ENCODE assay signal across 1 cellular context in the genomic region with DNA sequence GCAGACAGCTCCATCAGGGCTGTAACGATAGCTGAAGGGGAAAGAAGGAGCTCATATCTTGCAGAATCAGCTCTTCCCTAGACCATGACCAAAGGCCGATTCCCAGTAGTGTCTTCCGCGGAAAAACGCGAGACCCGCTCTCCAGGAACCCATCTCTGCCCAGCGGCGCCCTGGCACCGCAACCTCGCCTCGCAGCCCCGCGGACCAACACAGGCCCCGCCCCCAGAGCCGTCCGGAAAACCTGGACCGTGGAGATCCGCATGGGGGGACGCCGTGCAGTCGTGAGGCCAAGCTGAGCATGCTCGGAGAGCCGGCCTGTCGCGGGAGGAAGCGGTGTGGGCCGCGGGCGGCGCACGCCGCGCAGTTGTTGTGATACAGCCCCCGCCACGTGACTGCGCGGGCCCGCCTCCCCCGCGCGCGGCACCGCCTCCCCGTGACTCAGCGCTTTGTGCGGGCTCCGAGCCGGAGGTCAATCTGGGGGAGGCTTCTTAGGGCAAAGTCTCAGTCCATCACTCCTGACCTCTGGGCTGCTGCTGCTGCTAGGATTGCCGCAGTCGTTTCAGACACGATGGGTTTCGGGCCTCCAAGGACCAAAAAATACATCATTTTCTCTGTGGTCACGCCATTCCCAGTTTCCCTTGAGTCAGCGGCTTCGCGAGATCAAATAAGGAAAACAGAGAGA.
TF ChIP-seq lines count a peak whose summit lies in the region.

No MANE protein-coding gene starts in this region.

TF ChIP-seq in K562, 482 proteins besides CTCF, POLR2A, EP300 and RAD21 (continued from another document and continues in another):
- TF ChIP-seq E2F1 (CRISPR knock-in tag; IDR thresholded peaks at IDR 0.05) (peak; percentile 20; the same call in 1 of the 2 replicates), MYC (IDR thresholded peaks at IDR 0.05; ENCODE audit: low read depth, low read length) (peak; percentile 93), MYC (CRISPR knock-in tag; IDR thresholded peaks at IDR 0.05; ENCODE audit: borderline replicate concordance, low read depth) (no peak), ZNF589 (CRISPR knock-in tag; IDR thresholded peaks at IDR 0.05; ENCODE audit: low read depth) (peak; percentile 44; the same call in 1 of the 2 replicates), ZBTB7A (IDR thresholded peaks at IDR 0.05; ENCODE audit: borderline replicate concordance, control insufficient read depth, low read depth, low read length) (no peak; the same call in 1 of the 2 replicates), FOXA3 (CRISPR knock-in tag; conservative IDR thresholded peaks at IDR 0.05 in 1 of 2, IDR thresholded peaks at IDR 0.05 in 1 of 2) (no peak), YBX1 (IDR thresholded peaks at IDR 0.05) (no peak), U2AF1 (optimal IDR thresholded peaks at IDR 0.05; ENCODE audit: low read depth, low read length) (no peak), ELF1 (tag; IDR thresholded peaks at IDR 0.05) (peak; percentile 26; the same call in 1 of the 2 replicates), HDGF (IDR thresholded peaks at IDR 0.05) (no peak), GATAD2B (IDR thresholded peaks at IDR 0.05; ENCODE audit: borderline replicate concordance) (no peak; the same call in 1 of the 2 replicates), PTRF (tag; IDR thresholded peaks at IDR 0.05) (no peak), ELK3 (CRISPR knock-in tag; IDR thresholded peaks at IDR 0.05) (no peak), NR4A1 (CRISPR knock-in tag; IDR thresholded peaks at IDR 0.05) (no peak), NR4A1 (tag; IDR thresholded peaks at IDR 0.05) (no peak), ZFP1 (CRISPR knock-in tag; IDR thresholded peaks at IDR 0.05) (no peak), NFXL1 (CRISPR knock-in tag; IDR thresholded peaks at IDR 0.05) (no peak), HOXB6 (CRISPR knock-in tag; IDR thresholded peaks at IDR 0.05; ENCODE audit: borderline replicate concordance) (no peak), NFE2L1 (tag; IDR thresholded peaks at IDR 0.05; ENCODE audit: borderline replicate concordance, low read depth) (peak; percentile 86), CBFB (CRISPR knock-in tag; IDR thresholded peaks at IDR 0.05) (0 out of 2 replicates have a peak, but pooled peaks have one; percentile 32), KDM1A (IDR thresholded peaks at IDR 0.05) (peak; percentile 99), ZNF511 (CRISPR knock-in tag; IDR thresholded peaks at IDR 0.05) (no peak; the same call in 1 of the 2 replicates), ZNF175 (CRISPR knock-in tag; IDR thresholded peaks at IDR 0.05; ENCODE audit: low read depth) (peak; percentile 51; the same call in 1 of the 2 replicates), KLF16 (IDR thresholded peaks at IDR 0.05) (peak; percentile 67; the same call in 1 of the 2 replicates), E2F3 (CRISPR knock-in tag; IDR thresholded peaks at IDR 0.05) (0 out of 2 replicates have a peak, but pooled peaks have one; percentile 28), SNIP1 (IDR thresholded peaks at IDR 0.05; ENCODE audit: low read depth) (no peak), HDAC2 (IDR thresholded peaks at IDR 0.05) (peak; percentile 78), FOXM1 (IDR thresholded peaks at IDR 0.05; ENCODE audit: low read depth) (peak; percentile 78), FOXM1 (CRISPR knock-in tag; IDR thresholded peaks at IDR 0.05; ENCODE audit: low read depth) (peak; percentile 50; the same call in 1 of the 2 replicates), MNT (conservative IDR thresholded peaks at IDR 0.05) (peak; percentile 100), ARNT (IDR thresholded peaks at IDR 0.05) (no peak), NR3C1 (CRISPR knock-in tag; IDR thresholded peaks at IDR 0.05) (no peak), CHD4 (IDR thresholded peaks at IDR 0.05; ENCODE audit: insufficient read depth, insufficient replicate concordance, low read depth, low read length, poor library complexity, severe bottlenecking) (no peak), NFE2 (IDR thresholded peaks at IDR 0.05; ENCODE audit: low read depth) (peak; percentile 100), CHAMP1 (IDR thresholded peaks at IDR 0.05) (peak; percentile 71; the same call in 1 of the 2 replicates), ZZZ3 (IDR thresholded peaks at IDR 0.05) (no peak), STAG1 (CRISPR knock-in tag; IDR thresholded peaks at IDR 0.05; ENCODE audit: borderline replicate concordance) (no peak), ZNF695 (CRISPR knock-in tag; IDR thresholded peaks at IDR 0.05) (no peak), CBX5 (IDR thresholded peaks at IDR 0.05; ENCODE audit: borderline replicate concordance, low read depth) (0 out of 2 replicates have a peak, but pooled peaks have one; percentile 36), MYNN (IDR thresholded peaks at IDR 0.05) (peak; percentile 80), MYNN (CRISPR knock-in tag; IDR thresholded peaks at IDR 0.05) (no peak), SRSF3 (IDR thresholded peaks at IDR 0.05; ENCODE audit: insufficient read depth, low read length) (no peak), HIVEP1 (CRISPR knock-in tag; IDR thresholded peaks at IDR 0.05) (no peak), ZNF311 (CRISPR knock-in tag; IDR thresholded peaks at IDR 0.05) (no peak)
- TF ChIP-seq, protein P1, sequence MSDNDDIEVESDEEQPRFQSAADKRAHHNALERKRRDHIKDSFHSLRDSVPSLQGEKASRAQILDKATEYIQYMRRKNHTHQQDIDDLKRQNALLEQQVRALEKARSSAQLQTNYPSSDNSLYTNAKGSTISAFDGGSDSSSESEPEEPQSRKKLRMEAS (CRISPR knock-in tag; IDR thresholded peaks at IDR 0.05), result peak; percentile 98
- TF ChIP-seq, protein P2, sequence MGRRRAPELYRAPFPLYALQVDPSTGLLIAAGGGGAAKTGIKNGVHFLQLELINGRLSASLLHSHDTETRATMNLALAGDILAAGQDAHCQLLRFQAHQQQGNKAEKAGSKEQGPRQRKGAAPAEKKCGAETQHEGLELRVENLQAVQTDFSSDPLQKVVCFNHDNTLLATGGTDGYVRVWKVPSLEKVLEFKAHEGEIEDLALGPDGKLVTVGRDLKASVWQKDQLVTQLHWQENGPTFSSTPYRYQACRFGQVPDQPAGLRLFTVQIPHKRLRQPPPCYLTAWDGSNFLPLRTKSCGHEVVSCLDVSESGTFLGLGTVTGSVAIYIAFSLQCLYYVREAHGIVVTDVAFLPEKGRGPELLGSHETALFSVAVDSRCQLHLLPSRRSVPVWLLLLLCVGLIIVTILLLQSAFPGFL (CRISPR knock-in tag; IDR thresholded peaks at IDR 0.05), result no peak
- TF ChIP-seq, protein P3, sequence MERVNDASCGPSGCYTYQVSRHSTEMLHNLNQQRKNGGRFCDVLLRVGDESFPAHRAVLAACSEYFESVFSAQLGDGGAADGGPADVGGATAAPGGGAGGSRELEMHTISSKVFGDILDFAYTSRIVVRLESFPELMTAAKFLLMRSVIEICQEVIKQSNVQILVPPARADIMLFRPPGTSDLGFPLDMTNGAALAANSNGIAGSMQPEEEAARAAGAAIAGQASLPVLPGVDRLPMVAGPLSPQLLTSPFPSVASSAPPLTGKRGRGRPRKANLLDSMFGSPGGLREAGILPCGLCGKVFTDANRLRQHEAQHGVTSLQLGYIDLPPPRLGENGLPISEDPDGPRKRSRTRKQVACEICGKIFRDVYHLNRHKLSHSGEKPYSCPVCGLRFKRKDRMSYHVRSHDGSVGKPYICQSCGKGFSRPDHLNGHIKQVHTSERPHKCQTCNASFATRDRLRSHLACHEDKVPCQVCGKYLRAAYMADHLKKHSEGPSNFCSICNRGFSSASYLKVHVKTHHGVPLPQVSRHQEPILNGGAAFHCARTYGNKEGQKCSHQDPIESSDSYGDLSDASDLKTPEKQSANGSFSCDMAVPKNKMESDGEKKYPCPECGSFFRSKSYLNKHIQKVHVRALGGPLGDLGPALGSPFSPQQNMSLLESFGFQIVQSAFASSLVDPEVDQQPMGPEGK (CRISPR knock-in tag; IDR thresholded peaks at IDR 0.05; ENCODE audit: borderline replicate concordance), result no peak
- TF ChIP-seq, protein P4, sequence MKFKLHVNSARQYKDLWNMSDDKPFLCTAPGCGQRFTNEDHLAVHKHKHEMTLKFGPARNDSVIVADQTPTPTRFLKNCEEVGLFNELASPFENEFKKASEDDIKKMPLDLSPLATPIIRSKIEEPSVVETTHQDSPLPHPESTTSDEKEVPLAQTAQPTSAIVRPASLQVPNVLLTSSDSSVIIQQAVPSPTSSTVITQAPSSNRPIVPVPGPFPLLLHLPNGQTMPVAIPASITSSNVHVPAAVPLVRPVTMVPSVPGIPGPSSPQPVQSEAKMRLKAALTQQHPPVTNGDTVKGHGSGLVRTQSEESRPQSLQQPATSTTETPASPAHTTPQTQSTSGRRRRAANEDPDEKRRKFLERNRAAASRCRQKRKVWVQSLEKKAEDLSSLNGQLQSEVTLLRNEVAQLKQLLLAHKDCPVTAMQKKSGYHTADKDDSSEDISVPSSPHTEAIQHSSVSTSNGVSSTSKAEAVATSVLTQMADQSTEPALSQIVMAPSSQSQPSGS (CRISPR knock-in tag; IDR thresholded peaks at IDR 0.05), result no peak
- TF ChIP-seq, protein P5, sequence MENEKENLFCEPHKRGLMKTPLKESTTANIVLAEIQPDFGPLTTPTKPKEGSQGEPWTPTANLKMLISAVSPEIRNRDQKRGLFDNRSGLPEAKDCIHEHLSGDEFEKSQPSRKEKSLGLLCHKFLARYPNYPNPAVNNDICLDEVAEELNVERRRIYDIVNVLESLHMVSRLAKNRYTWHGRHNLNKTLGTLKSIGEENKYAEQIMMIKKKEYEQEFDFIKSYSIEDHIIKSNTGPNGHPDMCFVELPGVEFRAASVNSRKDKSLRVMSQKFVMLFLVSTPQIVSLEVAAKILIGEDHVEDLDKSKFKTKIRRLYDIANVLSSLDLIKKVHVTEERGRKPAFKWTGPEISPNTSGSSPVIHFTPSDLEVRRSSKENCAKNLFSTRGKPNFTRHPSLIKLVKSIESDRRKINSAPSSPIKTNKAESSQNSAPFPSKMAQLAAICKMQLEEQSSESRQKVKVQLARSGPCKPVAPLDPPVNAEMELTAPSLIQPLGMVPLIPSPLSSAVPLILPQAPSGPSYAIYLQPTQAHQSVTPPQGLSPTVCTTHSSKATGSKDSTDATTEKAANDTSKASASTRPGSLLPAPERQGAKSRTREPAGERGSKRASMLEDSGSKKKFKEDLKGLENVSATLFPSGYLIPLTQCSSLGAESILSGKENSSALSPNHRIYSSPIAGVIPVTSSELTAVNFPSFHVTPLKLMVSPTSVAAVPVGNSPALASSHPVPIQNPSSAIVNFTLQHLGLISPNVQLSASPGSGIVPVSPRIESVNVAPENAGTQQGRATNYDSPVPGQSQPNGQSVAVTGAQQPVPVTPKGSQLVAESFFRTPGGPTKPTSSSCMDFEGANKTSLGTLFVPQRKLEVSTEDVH (IDR thresholded peaks at IDR 0.05; ENCODE audit: low read depth, partially characterized antibody), result peak; percentile 69
- TF ChIP-seq, protein P6, sequence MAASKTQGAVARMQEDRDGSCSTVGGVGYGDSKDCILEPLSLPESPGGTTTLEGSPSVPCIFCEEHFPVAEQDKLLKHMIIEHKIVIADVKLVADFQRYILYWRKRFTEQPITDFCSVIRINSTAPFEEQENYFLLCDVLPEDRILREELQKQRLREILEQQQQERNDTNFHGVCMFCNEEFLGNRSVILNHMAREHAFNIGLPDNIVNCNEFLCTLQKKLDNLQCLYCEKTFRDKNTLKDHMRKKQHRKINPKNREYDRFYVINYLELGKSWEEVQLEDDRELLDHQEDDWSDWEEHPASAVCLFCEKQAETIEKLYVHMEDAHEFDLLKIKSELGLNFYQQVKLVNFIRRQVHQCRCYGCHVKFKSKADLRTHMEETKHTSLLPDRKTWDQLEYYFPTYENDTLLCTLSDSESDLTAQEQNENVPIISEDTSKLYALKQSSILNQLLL (CRISPR knock-in tag; IDR thresholded peaks at IDR 0.05; ENCODE audit: borderline replicate concordance), result no peak
